Comparison of ENCODE assay signal across 8 cellular contexts in genomic region chr10:56622335-56622973, GRCh38.
DNase-seq lines count a peak whose midpoint lies in the region; ATAC-seq and TF ChIP-seq lines count a peak whose summit lies in the region.

No MANE protein-coding gene starts in this region.

- no peak overlapping the region for H3K4me3 Mint-ChIP-seq in glutamatergic neuron (ENCODE audit: unreplicated experiment)

- H3K4me2 ChIP-seq in KMS-11: peak overlapping the region; percentile 71

- H3K27ac Mint-ChIP-seq in glutamatergic neuron (ENCODE audit: unreplicated experiment): no peak overlapping the region

- no peak overlapping the region for H2AFZ ChIP-seq in KMS-11 (ENCODE audit: low read depth)

- H3K9me3 ChIP-seq in left ventricle myocardium inferior (replicated peaks) (no peaks in the 10 kb centered on the region), BE2C (no peaks in the 10 kb centered on the region)

- H3K4me1 Mint-ChIP-seq in glutamatergic neuron (ENCODE audit: low read depth, unreplicated experiment): no peaks in the 10 kb centered on the region

- H3K27ac ChIP-seq in KMS-11: no peak overlapping the region
- no peak overlapping the region for H3K27ac ChIP-seq in left ventricle myocardium inferior (replicated peaks)

- H3K9ac ChIP-seq in KMS-11: no peak overlapping the region

- no peaks in the 10 kb centered on the region for H4K20me1 ChIP-seq in KMS-11 (ENCODE audit: insufficient read depth)

- no peak for TF ChIP-seq POLR2A in GM18505 (IDR thresholded peaks at IDR 0.05; ENCODE audit: borderline replicate concordance, extremely low read depth, insufficient read depth, insufficient read length)

- TF ChIP-seq CTCF in KMS-11 (conservative IDR thresholded peaks at IDR 0.05; ENCODE audit: low read depth, low read length): no peak
- no peak for TF ChIP-seq CTCF in left ventricle myocardium inferior (IDR thresholded peaks at IDR 0.05; ENCODE audit: borderline replicate concordance)
- TF ChIP-seq CTCF in glutamatergic neuron (IDR thresholded peaks at IDR 0.05; ENCODE audit: partially characterized antibody, unreplicated experiment): no peak
- no peak for TF ChIP-seq CTCF in BE2C (IDR thresholded peaks at IDR 0.05; ENCODE audit: low read depth, low read length)

- H3K36me3 ChIP-seq in KMS-11 (ENCODE audit: insufficient read depth) (no peaks in the 10 kb centered on the region), left ventricle myocardium inferior (no peaks in the 10 kb centered on the region), BE2C (no peaks in the 10 kb centered on the region)

- ATAC-seq in GM18505 (IDR thresholded peaks at IDR 0.05; ENCODE audit: unreplicated experiment) (peak; percentile 79), GM21529 (IDR thresholded peaks at IDR 0.05; ENCODE audit: unreplicated experiment) (peak; percentile 77)

- H3K36me3 Mint-ChIP-seq in glutamatergic neuron (ENCODE audit: unreplicated experiment): no peaks in the 10 kb centered on the region

- H3K4me1 ChIP-seq in KMS-11 (ENCODE audit: low read depth, poor library complexity, severe bottlenecking) (peaks cover 41% of the 10 kb centered on the region), left ventricle myocardium inferior (no peaks in the 10 kb centered on the region), BE2C (no peaks in the 10 kb centered on the region)

- DNase-seq in left ventricle myocardium inferior (no peak), glutamatergic neuron (no peak), BE2C (no peak), T1000 (lab: John Stamatoyannopoulos, UW) (no peak)
- DNase-seq in activated CD8-positive, alpha-beta memory T cell treated with anti-CD3 and anti-CD28 coated beads for 24 hours: no peak

- H3K79me2 ChIP-seq in KMS-11 (ENCODE audit: insufficient read depth, low read depth): no peaks in the 10 kb centered on the region

- H3K27me3 Mint-ChIP-seq in glutamatergic neuron (ENCODE audit: unreplicated experiment): no peaks in the 10 kb centered on the region

- H3K27me3 ChIP-seq in KMS-11 (ENCODE audit: insufficient read depth, low read depth) (no peaks in the 10 kb centered on the region), left ventricle myocardium inferior (ENCODE audit: low read depth) (no peaks in the 10 kb centered on the region), BE2C (no peaks in the 10 kb centered on the region)

- no peak overlapping the region for H3K4me3 ChIP-seq in KMS-11 (IDR thresholded peaks at IDR 0.05; ENCODE audit: insufficient read depth, low read depth, low read length)
- H3K4me3 ChIP-seq in left ventricle myocardium inferior: peak overlapping the region; percentile 48
- no peak overlapping the region for H3K4me3 ChIP-seq in BE2C (ENCODE audit: low read depth, low read length)

- intact Hi-C loops in left ventricle myocardium inferior (cut with micrococcal nuclease): no loop called here

- peaks cover 3% of the 10 kb centered on the region for H3K9me3 Mint-ChIP-seq in glutamatergic neuron (ENCODE audit: unreplicated experiment)
